ENCODE assay signal across 22 cellular contexts in genomic region chr2:12074126-12074883, GRCh38.
DNase-seq lines count a peak whose midpoint lies in the region; ATAC-seq, FAIRE-seq and TF ChIP-seq lines count a peak whose summit lies in the region.
"Had no signal": no experiment of that assay in that cellular context is flagged by ENCODE, and none has a peak within 500 bp of the region (broad histone marks: within the 10 kb centered on the region; RNA-seq: fewer than 3 reads in every experiment).

No MANE protein-coding gene starts in this region.

- H3K27me3 Mint-ChIP-seq in natural killer cell (ENCODE audit: low read depth in 2 of 2) (peaks cover 7 to 21% of the 10 kb centered on the region in 2 donors), osteocyte (ENCODE audit: unreplicated experiment) (no peaks in the 10 kb centered on the region)

- no peaks in the 10 kb centered on the region for H3K9me1 ChIP-seq in K562 (ENCODE audit: control insufficient read depth, insufficient read depth, low read length)

- H3K36me3 Mint-ChIP-seq in natural killer cell = peaks cover 8% of the 10 kb centered on the region
- H3K36me3 Mint-ChIP-seq in osteocyte (ENCODE audit: unreplicated experiment) = no peaks in the 10 kb centered on the region
- H3K36me3 Mint-ChIP-seq: activated naive CD4-positive, alpha-beta T cell treated with anti-CD3 and anti-CD28 coated beads, Interleukin-2, amount 10 ng/mL, durations not matched to agents 7 days and 5 days; brain had no signal

- H3K4me3 ChIP-seq in GM06990 (replicated peaks; ENCODE audit: low read depth, low read length) (peak overlapping the region; percentile 45), K562 (no peak overlapping the region)
- H3K4me3 ChIP-seq: heart left ventricle, ovary, PC-9, skin epidermis, uterus had no signal

- H3K9ac ChIP-seq in K562 (ENCODE audit: insufficient read depth in 1 of 2, low read depth in 2 of 2, low read length in 2 of 2) = peak overlapping the region in 1 of 2 experiments; percentile 8; a peak in 1 of 4 replicates

- peak overlapping the region; percentile 76 to 83 for H3K27ac Mint-ChIP-seq in natural killer cell
- H3K27ac Mint-ChIP-seq in osteocyte (ENCODE audit: unreplicated experiment) = no peak overlapping the region
- H3K27ac Mint-ChIP-seq: activated naive CD4-positive, alpha-beta T cell treated with anti-CD3 and anti-CD28 coated beads, Interleukin-2, amount 10 ng/mL, durations not matched to agents 7 days and 5 days had no signal

- peaks cover 6 to 32% of the 10 kb centered on the region in 2 experiments for H3K4me1 ChIP-seq in K562 (replicated peaks in 1 of 2; ENCODE audit: control insufficient read depth in 2 of 2, insufficient read depth in 2 of 2, low read length in 2 of 2)
- H3K4me1 ChIP-seq: heart left ventricle, uterus had no signal

- peak overlapping the region; percentile 80 for H3K4me3 Mint-ChIP-seq in natural killer cell
- H3K4me3 Mint-ChIP-seq in osteocyte (ENCODE audit: unreplicated experiment) = no peak overlapping the region
- H3K4me3 Mint-ChIP-seq: activated naive CD4-positive, alpha-beta T cell treated with anti-CD3 and anti-CD28 coated beads, Interleukin-2, amount 10 ng/mL, durations not matched to agents 7 days and 5 days had no signal

- intact Hi-C loops in K562 (cut with micrococcal nuclease) (no loop called here), natural killer cell (cut with micrococcal nuclease) (loop anchor here (1.0 kb wide), 1 partner anchor 10 kb away; no protein-coding TSS in a partner anchor)

- peak; percentile 85 for TF ChIP-seq EP300 in K562 (IDR thresholded peaks at IDR 0.05; ENCODE audit: low read length)

- 9% methylated on average over 8 of the region's 8 CpGs for WGBS in K562 (ENCODE audit: insufficient coverage, low coverage, missing lambda C conversion rate)

- DNase-seq in GM06990 (ENCODE audit: extremely low read depth, insufficient read length) (no peak), K562 (ENCODE audit: extremely low read depth in 1 of 4, low spot score in 3 of 4) (peak; percentile 70 to 91 (median 77)), natural killer cell (no peak), cortex of kidney (lab: John Stamatoyannopoulos, UW) (no peak), osteocyte (ENCODE audit: extremely low spot score, unreplicated experiment) (no peak), NCI-H524 treated with DMSO at 0.1 percent for 48 hours (lab: John Stamatoyannopoulos, UW) (no peak), hippocampal formation (lab: John Stamatoyannopoulos, UW) (no peak)
- DNase-seq: activated CD4-positive, alpha-beta T cell treated with anti-CD3 and anti-CD28 coated beads for 1 hour; activated CD8-positive, alpha-beta memory T cell treated with anti-CD3 and anti-CD28 coated beads, Interleukin-2, amount 50 U/mL, for 48 hours; activated naive CD4-positive, alpha-beta T cell treated with anti-CD3 and anti-CD28 coated beads, Interleukin-2, amount 10 ng/mL, durations not matched to agents 7 days and 5 days; Calu3; heart left ventricle; NCI-H1694 treated with DMSO at 0.1 percent for 48 hours; NCI-H526 treated with DMSO at 0.1 percent for 48 hours; ovary; PC-9; T-helper 1 cell; uterus had no signal

- peak; percentile 90 for FAIRE-seq in K562 (lab: Jason Lieb, UNC)
- FAIRE-seq: G401.6 had no signal

- peak overlapping the region; percentile 61 for H3K4me2 ChIP-seq in K562 (ENCODE audit: insufficient read depth, low read length)
- H3K4me2 ChIP-seq: PC-9 had no signal

- no peaks in the 10 kb centered on the region for H3K9me3 ChIP-seq in K562 (replicated peaks; ENCODE audit: control insufficient read depth, insufficient read depth, low read depth, low read length)
- H3K9me3 ChIP-seq: heart left ventricle, ovary, uterus had no signal

- no peaks in the 10 kb centered on the region for H4K20me1 ChIP-seq in K562 (replicated peaks; ENCODE audit: control insufficient read depth, insufficient read depth, low read length)

- no peak for TF ChIP-seq CTCF in GM06990 (IDR thresholded peaks at IDR 0.05; ENCODE audit: insufficient read depth, low read length, poor library complexity, severe bottlenecking)
- TF ChIP-seq CTCF in K562 (IDR thresholded peaks at IDR 0.05 in 2 of 3, conservative IDR thresholded peaks at IDR 0.05 in 1 of 3; ENCODE audit: insufficient read depth in 2 of 3, low read depth in 1 of 3, low read length in 3 of 3) = no peak
- no peak for TF ChIP-seq CTCF in natural killer cell (IDR thresholded peaks at IDR 0.05)
- no peak for TF ChIP-seq CTCF in osteocyte (IDR thresholded peaks at IDR 0.05)

- CTCF ChIA-PET in K562 (lab: Yijun Ruan, JAX; ENCODE audit: low intra/inter-chr PET ratio) = no interaction called here

- no peaks in the 10 kb centered on the region for H3K36me3 ChIP-seq in GM06990 (ENCODE audit: control insufficient read depth, insufficient read depth, low read length)
- no peaks in the 10 kb centered on the region for H3K36me3 ChIP-seq in K562 (ENCODE audit: control insufficient read depth, insufficient read depth, low read length)
- H3K36me3 ChIP-seq: heart left ventricle, ovary, uterus had no signal

- H3K9me3 Mint-ChIP-seq in natural killer cell (no peaks in the 10 kb centered on the region), osteocyte (ENCODE audit: unreplicated experiment) (no peaks in the 10 kb centered on the region)
- H3K9me3 Mint-ChIP-seq: activated naive CD4-positive, alpha-beta T cell treated with anti-CD3 and anti-CD28 coated beads, Interleukin-2, amount 10 ng/mL, durations not matched to agents 7 days and 5 days had no signal

- no TSS peak for BruUV-seq in K562 (replicated peaks; lab: Mats Ljungman, UMichigan)

- H3K79me2 ChIP-seq in K562 (ENCODE audit: control insufficient read depth, insufficient read depth, low read length) = no peaks in the 10 kb centered on the region

- H2AFZ ChIP-seq in K562 (ENCODE audit: low read depth, low read length) = peak overlapping the region; percentile 23
- H2AFZ ChIP-seq: PC-9 had no signal

- peak in 1 of 2 experiments; percentile 41; a peak in 3 of 4 replicates for TF ChIP-seq RAD21 in K562 (CRISPR knock-in tag; conservative IDR thresholded peaks at IDR 0.05 in 1 of 2, IDR thresholded peaks at IDR 0.05 in 1 of 2)

- in situ Hi-C loops in K562 (cut with MboI) = no loop called here

- POLR2A ChIA-PET in K562 (lab: Yijun Ruan, JAX) = interaction anchor here (0.6 to 1.0 kb wide), 2 partner anchors 17 to 446 kb away, joined by 3 read pairs; no protein-coding TSS in a partner anchor

- ATAC-seq in HG03045 (IDR thresholded peaks at IDR 0.05; ENCODE audit: unreplicated experiment) (peak; percentile 40), K562 (peak; percentile 98), natural killer cell (peak; percentile 74 to 91 (median 83))
- ATAC-seq: heart left ventricle had no signal

- peak overlapping the region; percentile 67 for H3K27ac ChIP-seq in K562 (ENCODE audit: extremely low read depth, low read depth, low read length)
- H3K27ac ChIP-seq: heart left ventricle, ovary, PC-9, skin epidermis, uterus had no signal

- no peak for TF ChIP-seq POLR2A in K562 (conservative IDR thresholded peaks at IDR 0.05)

- H3K4me1 Mint-ChIP-seq in natural killer cell (peaks cover 62 to 66% of the 10 kb centered on the region in 2 donors), osteocyte (ENCODE audit: unreplicated experiment) (peaks cover 18% of the 10 kb centered on the region)
- H3K4me1 Mint-ChIP-seq: activated naive CD4-positive, alpha-beta T cell treated with anti-CD3 and anti-CD28 coated beads, Interleukin-2, amount 10 ng/mL, durations not matched to agents 7 days and 5 days had no signal

- H3K27me3 ChIP-seq in GM06990 (replicated peaks; ENCODE audit: control insufficient read depth, insufficient read depth, low read length) = no peaks in the 10 kb centered on the region
- H3K27me3 ChIP-seq in K562 (ENCODE audit: control insufficient read depth in 2 of 2, insufficient read depth in 2 of 2, low read length in 2 of 2) = no peaks in the 10 kb centered on the region
- H3K27me3 ChIP-seq: heart left ventricle, ovary, uterus had no signal

TF ChIP-seq in K562, 482 proteins besides CTCF, POLR2A, EP300 and RAD21 (continues in another document):
- TF ChIP-seq PHF20 (IDR thresholded peaks at IDR 0.05; ENCODE audit: partially characterized antibody) = no peak
- TF ChIP-seq EWSR1 (IDR thresholded peaks at IDR 0.05; ENCODE audit: borderline replicate concordance, low read depth, partially characterized antibody) = no peak
- TF ChIP-seq ZNF217 (CRISPR knock-in tag; IDR thresholded peaks at IDR 0.05) = no peak
- TF ChIP-seq MXI1 (IDR thresholded peaks at IDR 0.05; ENCODE audit: low read depth, low read length) = no peak
- no peak for TF ChIP-seq ZNF79 (CRISPR knock-in tag; IDR thresholded peaks at IDR 0.05; ENCODE audit: low read depth)
- peak; percentile 17; the same call in 1 of the 2 replicates for TF ChIP-seq TRIM28 (IDR thresholded peaks at IDR 0.05)
- peak; percentile 89; the same call in 1 of the 2 replicates for TF ChIP-seq CHAMP1 (IDR thresholded peaks at IDR 0.05)

Comparison
In these comparisons a context has a peak if more than half of its experiments do, and no peak if none do; other contexts are left out.
1. DNase-seq: peak in K562 (4 of 4); none in GM06990 (single experiment), natural killer cell (single experiment), cortex of kidney (single experiment), osteocyte (single experiment), NCI-H524 treated with DMSO at 0.1 percent for 48 hours (single experiment) and hippocampal formation (0 of 2).
2. ATAC-seq: peak in every context shown above with its lines; median percentile 98 in K562; 83 in natural killer cell; 40 in HG03045.